In genomic region chr2:61660511-61661388, GRCh38 we compare ENCODE assay signal across 15 cellular contexts.
A peak's percentile ranks its signal among the peaks of the same experiment; 100 is the strongest.
DNase-seq lines count a peak whose midpoint lies in the region; ATAC-seq, FAIRE-seq and TF ChIP-seq lines count a peak whose summit lies in the region.
"Had no signal": no experiment of that assay in that cellular context is flagged by ENCODE, and none has a peak within 500 bp of the region (broad histone marks: within the 10 kb centered on the region; RNA-seq: fewer than 3 reads in every experiment).

No MANE protein-coding gene starts in this region.

- no peak overlapping the region for H3K23ac ChIP-seq in neuronal stem cell (ENCODE audit: low read depth, low read length, poor library complexity)

- H3K4ac ChIP-seq in neuronal stem cell (ENCODE audit: low read length) = no peak overlapping the region

- no peak overlapping the region for H4K91ac ChIP-seq in neuronal stem cell (ENCODE audit: low read depth, low read length, poor library complexity)

- H2AFZ ChIP-seq in astrocyte (ENCODE audit: low read depth, low read length) = peak overlapping the region; percentile 21
- peak overlapping the region; percentile 71 for H2AFZ ChIP-seq in neuronal stem cell (ENCODE audit: low read length)

- no peaks in the 10 kb centered on the region for H3K79me2 ChIP-seq in astrocyte (ENCODE audit: insufficient read depth, low read length)

- peaks cover 40 to 45% (median 42%) of the 10 kb centered on the region in 3 donors for H3K4me1 Mint-ChIP-seq in CD8-positive, alpha-beta memory T cell
- peaks cover 7% of the 10 kb centered on the region for H3K4me1 Mint-ChIP-seq in astrocyte (ENCODE audit: low read depth, unreplicated experiment)
- H3K4me1 Mint-ChIP-seq: nephron progenitor cell had no signal

- no peak overlapping the region for H2AK5ac ChIP-seq in neuronal stem cell (ENCODE audit: low read depth, low read length)

- H3K4me2 ChIP-seq in astrocyte (ENCODE audit: low read length) = no peak overlapping the region
- no peak overlapping the region for H3K4me2 ChIP-seq in neuronal stem cell (ENCODE audit: insufficient read depth, low read length, poor library complexity, severe bottlenecking)

- H2BK120ac ChIP-seq in neuronal stem cell (ENCODE audit: low read depth, low read length) = no peak overlapping the region

- POLR2A ChIA-PET in CD8-positive, alpha-beta memory T cell (lab: Charles Lee) = interaction anchor here (0.6 kb wide), 2 partner anchors 184 to 975 kb away, joined by 3 to 4 read pairs; no protein-coding TSS in a partner anchor

- peak overlapping the region in 1 of 7 donors; percentile 54 for H3K4me3 Mint-ChIP-seq in CD8-positive, alpha-beta memory T cell
- H3K4me3 Mint-ChIP-seq in astrocyte (ENCODE audit: unreplicated experiment) = no peak overlapping the region
- H3K4me3 Mint-ChIP-seq: activated CD4-positive, alpha-beta T cell treated with anti-CD3 and anti-CD28 coated beads, Interleukin-2, amount 10 ng/mL, durations not matched to agents 7 days and 5 days; nephron progenitor cell; T-helper 1 cell treated with Interleukin-12 subunit alpha and Interleukin-12 subunit beta and Interleukin-4 antibody, amounts not matched to agents 30 μg/mL and 1 μg/mL, for 36 hours had no signal

- no CpG with 5 or more reads among the region's 4 CpGs for WGBS in neuronal stem cell (ENCODE audit: extremely low coverage in 2 of 2, insufficient read length in 2 of 2, insufficient replicate concordance in 1 of 2), 2 donors

- H3K4me3 ChIP-seq in CD8-positive, alpha-beta memory T cell (ENCODE audit: low read length) = no peak overlapping the region
- H3K4me3 ChIP-seq in astrocyte (ENCODE audit: insufficient read depth, low read depth, low read length) = no peak overlapping the region
- H3K4me3 ChIP-seq in neuronal stem cell (ENCODE audit: low read length in 2 of 2) = no peak overlapping the region
- no peak overlapping the region for H3K4me3 ChIP-seq in lower lobe of right lung

- no peaks in the 10 kb centered on the region for H3K9me3 ChIP-seq in CD8-positive, alpha-beta memory T cell (ENCODE audit: low read length)
- no peaks in the 10 kb centered on the region for H3K9me3 ChIP-seq in astrocyte (ENCODE audit: insufficient read depth, low read depth, low read length)
- no peaks in the 10 kb centered on the region for H3K9me3 ChIP-seq in neuronal stem cell (replicated peaks in 1 of 2; ENCODE audit: control insufficient read depth in 2 of 2, insufficient read depth in 1 of 2, low read depth in 1 of 2, low read length in 2 of 2)
- no peaks in the 10 kb centered on the region for H3K9me3 ChIP-seq in lower lobe of right lung

- H2BK15ac ChIP-seq in neuronal stem cell (ENCODE audit: low read length) = no peak overlapping the region

- no peak overlapping the region for H3K18ac ChIP-seq in neuronal stem cell (ENCODE audit: low read length)

- no peaks in the 10 kb centered on the region for H3K27me3 ChIP-seq in CD8-positive, alpha-beta memory T cell (ENCODE audit: insufficient read depth, low read length, poor library complexity, severe bottlenecking)
- peaks cover 3% of the 10 kb centered on the region for H3K27me3 ChIP-seq in astrocyte (ENCODE audit: insufficient read depth, low read length)
- H3K27me3 ChIP-seq in neuronal stem cell (ENCODE audit: control insufficient read depth in 3 of 3, insufficient read depth in 3 of 3, low read depth in 1 of 3, low read length in 3 of 3) = no peaks in the 10 kb centered on the region
- no peaks in the 10 kb centered on the region for H3K27me3 ChIP-seq in lower lobe of right lung (ENCODE audit: low read depth)

- H2BK5ac ChIP-seq in neuronal stem cell (ENCODE audit: low read length) = no peak overlapping the region

- H3K27ac ChIP-seq in CD8-positive, alpha-beta memory T cell (ENCODE audit: low read depth, low read length) = no peak overlapping the region
- H3K27ac ChIP-seq in astrocyte (ENCODE audit: low read depth, low read length) (no peak overlapping the region), neuronal stem cell (replicated peaks; ENCODE audit: low read length) (no peak overlapping the region), lower lobe of right lung (no peak overlapping the region)

- H3K27me3 Mint-ChIP-seq in CD8-positive, alpha-beta memory T cell = no peaks in the 10 kb centered on the region
- H3K27me3 Mint-ChIP-seq in astrocyte (ENCODE audit: low read depth, unreplicated experiment) = no peaks in the 10 kb centered on the region
- H3K27me3 Mint-ChIP-seq: activated CD4-positive, alpha-beta T cell treated with anti-CD3 and anti-CD28 coated beads, Interleukin-2, amount 10 ng/mL, durations not matched to agents 7 days and 5 days had no signal

- DNase-seq in CD8-positive, alpha-beta memory T cell = no peak
- DNase-seq in astrocyte (ENCODE audit: low read depth) (no peak), left cardiac atrium (peak; percentile 45), neuronal stem cell (ENCODE audit: low spot score) (no peak), lower lobe of right lung (no peak), DMS114 treated with DMSO at 0.1 percent for 48 hours (lab: John Stamatoyannopoulos, UW; ENCODE audit: unreplicated experiment) (no peak), NK-92 (lab: John Stamatoyannopoulos, UW; ENCODE audit: unreplicated experiment) (no peak)
- no peak for DNase-seq in stimulated activated CD4-positive, alpha-beta T cell treated with anti-CD3 and anti-CD28 coated beads, Interleukin-2, amount 100 ng/mL, for 24 hours
- DNase-seq: ACHN; activated CD4-positive, alpha-beta T cell treated with anti-CD3 and anti-CD28 coated beads, Interleukin-2, amount 10 ng/mL, durations not matched to agents 7 days and 5 days; cortex of kidney; DMS79; GOT3; nephron progenitor cell had no signal

- no peak overlapping the region for H4K8ac ChIP-seq in neuronal stem cell (ENCODE audit: low read depth, low read length)

- H3K9ac ChIP-seq in astrocyte (ENCODE audit: low read length) (no peak overlapping the region), neuronal stem cell (ENCODE audit: low read depth, low read length, poor library complexity) (no peak overlapping the region)

- intact Hi-C loops in left cardiac atrium (cut with DNase I) = loop anchor here in 1 of 2 donors (5.0 kb wide), 2 partner anchors 47 to 102 kb away; no protein-coding TSS in a partner anchor
- intact Hi-C loops in lower lobe of right lung (cut with DNase I) = no loop called here

- no peak overlapping the region for H3K14ac ChIP-seq in neuronal stem cell (ENCODE audit: low read length)

- no peaks in the 10 kb centered on the region for H4K20me1 ChIP-seq in astrocyte (ENCODE audit: insufficient read depth, low read length)

- ATAC-seq in left cardiac atrium (peak; percentile 87 to 88), lower lobe of right lung (no peak)

- CTCF ChIA-PET in CD8-positive, alpha-beta memory T cell (lab: Charles Lee) = interaction anchor here (2.2 kb wide), 1 partner anchor 234 kb away, joined by 8 read pairs; no protein-coding TSS in a partner anchor

- peaks cover 14% of the 10 kb centered on the region for H3K4me1 ChIP-seq in CD8-positive, alpha-beta memory T cell (ENCODE audit: insufficient read depth, low read length)
- H3K4me1 ChIP-seq in astrocyte (ENCODE audit: insufficient read depth, low read length) = peaks cover 6% of the 10 kb centered on the region
- peaks cover 0 to 1% of the 10 kb centered on the region in 2 donors for H3K4me1 ChIP-seq in neuronal stem cell (ENCODE audit: control insufficient read depth in 2 of 2, insufficient read depth in 1 of 2, low read depth in 1 of 2, low read length in 2 of 2)
- no peaks in the 10 kb centered on the region for H3K4me1 ChIP-seq in lower lobe of right lung

- H2BK12ac ChIP-seq in neuronal stem cell (ENCODE audit: low read length) = no peak overlapping the region

- peak overlapping the region; percentile 3 to 95 (median 60) for H3K27ac Mint-ChIP-seq in CD8-positive, alpha-beta memory T cell
- H3K27ac Mint-ChIP-seq in astrocyte (ENCODE audit: unreplicated experiment) = no peak overlapping the region
- H3K27ac Mint-ChIP-seq: activated CD4-positive, alpha-beta T cell treated with anti-CD3 and anti-CD28 coated beads, Interleukin-2, amount 10 ng/mL, durations not matched to agents 7 days and 5 days; nephron progenitor cell; T-helper 1 cell treated with Interleukin-12 subunit alpha and Interleukin-12 subunit beta and Interleukin-4 antibody, amounts not matched to agents 30 μg/mL and 1 μg/mL, for 36 hours had no signal

- no peaks in the 10 kb centered on the region for H3K36me3 ChIP-seq in CD8-positive, alpha-beta memory T cell (ENCODE audit: insufficient read depth, low read length)
- H3K36me3 ChIP-seq in astrocyte (ENCODE audit: insufficient read depth, low read length) (no peaks in the 10 kb centered on the region), neuronal stem cell (replicated peaks in 1 of 2; ENCODE audit: control insufficient read depth in 2 of 2, insufficient read depth in 2 of 2, low read length in 2 of 2) (no peaks in the 10 kb centered on the region), lower lobe of right lung (no peaks in the 10 kb centered on the region)

- no peaks in the 10 kb centered on the region for H3K9me3 Mint-ChIP-seq in CD8-positive, alpha-beta memory T cell
- no peaks in the 10 kb centered on the region for H3K9me3 Mint-ChIP-seq in astrocyte (ENCODE audit: unreplicated experiment)
- H3K9me3 Mint-ChIP-seq: activated CD4-positive, alpha-beta T cell treated with anti-CD3 and anti-CD28 coated beads, Interleukin-2, amount 10 ng/mL, durations not matched to agents 7 days and 5 days; T-helper 1 cell treated with Interleukin-12 subunit alpha and Interleukin-12 subunit beta and Interleukin-4 antibody, amounts not matched to agents 30 μg/mL and 1 μg/mL, for 36 hours had no signal

- peaks cover 0 to 8% (median 0%) of the 10 kb centered on the region in 3 donors for H3K36me3 Mint-ChIP-seq in CD8-positive, alpha-beta memory T cell
- peaks cover 2% of the 10 kb centered on the region for H3K36me3 Mint-ChIP-seq in astrocyte (ENCODE audit: low read depth, unreplicated experiment)

- H3K79me1 ChIP-seq in neuronal stem cell (ENCODE audit: low read depth, low read length) = no peaks in the 10 kb centered on the region

- no peak for FAIRE-seq in astrocyte (lab: Jason Lieb, UNC)

- no peak for TF ChIP-seq CTCF in astrocyte (IDR thresholded peaks at IDR 0.05; ENCODE audit: insufficient read depth, low read depth, low read length)
- no peak for TF ChIP-seq CTCF in lower lobe of right lung (IDR thresholded peaks at IDR 0.05)

Comparison
In these comparisons a context has a peak if more than half of its experiments do, and no peak if none do; other contexts are left out.
1. ATAC-seq: peak in left cardiac atrium (2 of 2); none in lower lobe of right lung (0 of 2).